Comparison of ENCODE assay signal across 8 cellular contexts in the genomic region with DNA sequence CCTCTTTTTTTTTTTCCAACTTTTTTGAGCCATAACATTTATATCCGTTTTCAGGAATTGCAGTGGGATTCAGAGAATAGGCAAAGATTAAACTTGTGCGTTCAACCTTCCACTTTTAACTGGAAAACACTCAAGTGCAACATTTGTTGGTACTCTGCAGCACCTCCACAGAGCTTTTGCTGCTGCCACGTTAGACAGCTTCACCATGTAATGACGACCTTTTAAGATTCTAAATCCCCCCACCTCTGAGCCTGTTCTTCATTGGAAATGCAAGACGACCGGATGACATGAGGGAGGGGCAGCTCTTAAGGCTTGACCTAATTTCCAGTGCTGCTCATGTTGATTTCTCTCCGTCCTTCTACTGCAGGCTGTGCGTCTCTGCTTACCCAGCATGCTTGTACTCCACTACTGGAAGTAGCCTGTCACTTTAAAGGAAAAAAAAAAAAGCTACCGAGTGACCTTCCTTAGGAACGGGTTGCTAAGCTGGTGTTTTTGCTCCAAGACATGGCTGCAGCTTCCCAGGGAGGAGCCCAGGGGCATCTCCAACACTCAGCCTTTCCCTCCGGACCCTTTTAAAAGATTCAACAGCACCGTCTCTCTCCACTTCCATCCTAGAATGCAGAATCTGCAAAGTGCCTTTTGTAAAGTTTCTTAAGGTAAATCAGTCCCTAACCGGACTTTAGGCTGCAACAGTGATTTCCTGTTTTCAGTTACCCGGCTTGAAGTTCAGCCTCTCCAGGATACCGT. TPM values are rescaled to one million over a fixed set of nuclear protein-coding genes. Genes with fewer than 3 reads are reported as not detected.
A peak's percentile ranks its signal among the peaks of the same experiment; 100 is the strongest.
DNase-seq lines count a peak whose midpoint lies in the region; ATAC-seq and TF ChIP-seq lines count a peak whose summit lies in the region.

A gene (plus strand): TSS at position 481 of the 747 bp plus-strand sequence. CDS start 6,051 bp downstream, outside the sequence.

- no peak for ATAC-seq in HG03520 (IDR thresholded peaks at IDR 0.05; ENCODE audit: unreplicated experiment)

- TF ChIP-seq CTCF in VCaP (conservative IDR thresholded peaks at IDR 0.05) (no peak), nephron progenitor cell (IDR thresholded peaks at IDR 0.05) (no peak)

- H3K4me3 Mint-ChIP-seq in activated CD4-positive, alpha-beta T cell treated with anti-CD3 and anti-CD28 coated beads, Interleukin-2, amount 10 ng/mL, durations not matched to agents 24 days and 14 days, result no peak within 1 kb of the TSS
- peak within 1 kb of the TSS; percentile 94 for H3K4me3 Mint-ChIP-seq in nephron progenitor cell

- intact Hi-C loops in activated CD4-positive, alpha-beta T cell treated with anti-CD3 and anti-CD28 coated beads, Interleukin-2, amount 10 ng/mL, durations not matched to agents 24 days and 14 days (cut with micrococcal nuclease), result loop anchor here (10.0 kb wide), 1 partner anchor 485 kb away; no protein-coding TSS in a partner anchor

- peaks cover 14% of the 10 kb centered on the region for H3K27me3 Mint-ChIP-seq in activated CD4-positive, alpha-beta T cell treated with anti-CD3 and anti-CD28 coated beads, Interleukin-2, amount 10 ng/mL, durations not matched to agents 24 days and 14 days
- peaks cover 11% of the 10 kb centered on the region for H3K27me3 Mint-ChIP-seq in nephron progenitor cell (ENCODE audit: low read depth, poor library complexity)

- no peak within 1 kb of the TSS for H3K27ac Mint-ChIP-seq in activated CD4-positive, alpha-beta T cell treated with anti-CD3 and anti-CD28 coated beads, Interleukin-2, amount 10 ng/mL, durations not matched to agents 24 days and 14 days
- H3K27ac Mint-ChIP-seq in nephron progenitor cell, result peak within 1 kb of the TSS; percentile 92

- H3K27ac ChIP-seq in VCaP, result peak within 1 kb of the TSS; percentile 58

- H3K4me1 Mint-ChIP-seq in activated CD4-positive, alpha-beta T cell treated with anti-CD3 and anti-CD28 coated beads, Interleukin-2, amount 10 ng/mL, durations not matched to agents 24 days and 14 days, result peaks cover 7% of the 10 kb centered on the region
- H3K4me1 Mint-ChIP-seq in nephron progenitor cell, result peaks cover 33% of the 10 kb centered on the region

- no peaks in the 10 kb centered on the region for H3K9me3 Mint-ChIP-seq in activated CD4-positive, alpha-beta T cell treated with anti-CD3 and anti-CD28 coated beads, Interleukin-2, amount 10 ng/mL, durations not matched to agents 24 days and 14 days
- H3K9me3 Mint-ChIP-seq in nephron progenitor cell, result no peaks in the 10 kb centered on the region

- H3K36me3 Mint-ChIP-seq in activated CD4-positive, alpha-beta T cell treated with anti-CD3 and anti-CD28 coated beads, Interleukin-2, amount 10 ng/mL, durations not matched to agents 24 days and 14 days (ENCODE audit: low read depth), result no peaks in the 10 kb centered on the region
- H3K36me3 Mint-ChIP-seq in nephron progenitor cell (ENCODE audit: low read depth), result no peaks in the 10 kb centered on the region

- DNase-seq in activated CD4-positive, alpha-beta T cell treated with anti-CD3 and anti-CD28 coated beads, Interleukin-2, amount 10 ng/mL, durations not matched to agents 24 days and 14 days, result peak; percentile 50
- DNase-seq in activated CD4-positive, alpha-beta T cell treated with anti-CD3 and anti-CD28 coated beads for 1 hour, result no peak
- peak; percentile 72 for DNase-seq in foreskin melanocyte
- DNase-seq in nephron progenitor cell, result peak; percentile 10
- DNase-seq in activated CD4-positive, alpha-beta T cell treated with anti-CD3 and anti-CD28 coated beads for 48 hours, result no peak
- DNase-seq in stimulated activated CD4-positive, alpha-beta T cell treated with anti-CD3 and anti-CD28 coated beads, Interleukin-4, amount 100 ng/mL, for 24 hours, result no peak

RNA-seq across cellular contexts. Expression of the gene that starts here (rescaled TPM):
- total RNA-seq in activated CD4-positive, alpha-beta T cell treated with anti-CD3 and anti-CD28 coated beads, Interleukin-2, amount 10 ng/mL, durations not matched to agents 24 days and 14 days, result not detected in 2 replicates

Comparison
In these comparisons a context has a peak if more than half of its experiments do, and no peak if none do; other contexts are left out.
1. Peak in DNase-seq in activated CD4-positive, alpha-beta T cell treated with anti-CD3 and anti-CD28 coated beads, Interleukin-2, amount 10 ng/mL, durations not matched to agents 24 days and 14 days; RNA of the gene not detected or under 1 TPM.
2. DNase-seq: peak in foreskin melanocyte (single experiment) and nephron progenitor cell (single experiment); none in activated CD4-positive, alpha-beta T cell treated with anti-CD3 and anti-CD28 coated beads for 1 hour (single experiment), activated CD4-positive, alpha-beta T cell treated with anti-CD3 and anti-CD28 coated beads for 48 hours (single experiment) and stimulated activated CD4-positive, alpha-beta T cell treated with anti-CD3 and anti-CD28 coated beads, Interleukin-4, amount 100 ng/mL, for 24 hours (single experiment).